11 cellular contexts compared by ENCODE assay signal in genomic region chr14:22635980-22636379, GRCh38. TPM values are rescaled to one million over a fixed set of nuclear protein-coding genes. Genes with fewer than 3 reads are reported as not detected.
"Had no signal": no experiment of that assay in that cellular context is flagged by ENCODE, and none has a peak within 500 bp of the region (broad histone marks: within the 10 kb centered on the region; RNA-seq: fewer than 3 reads in every experiment).

No MANE protein-coding gene starts in this region.

RNA-seq across cellular contexts. Expression of gene OR6J1, which starts 8.2 kb away (rescaled TPM):
- total RNA-seq: stomach, suprapubic skin, temporal lobe, thoracic aorta, thyroid gland, tibial nerve, transverse colon, upper lobe of right lung, ureter, urinary bladder, vagina had no signal
- polyA plus RNA-seq: stomach, urinary bladder had no signal
